ENCODE assay signal across 13 cellular contexts in genomic region chr17:3865166-3865565, GRCh38. TPM values are rescaled to one million over a fixed set of nuclear protein-coding genes. Genes with fewer than 3 reads are reported as not detected.
DNase-seq lines count a peak whose midpoint lies in the region; ATAC-seq, FAIRE-seq and TF ChIP-seq lines count a peak whose summit lies in the region.
"Had no signal": no experiment of that assay in that cellular context is flagged by ENCODE, and none has a peak within 500 bp of the region (broad histone marks: within the 10 kb centered on the region; RNA-seq: fewer than 3 reads in every experiment).

No MANE protein-coding gene starts in this region.

- H3K36me3 ChIP-seq in lung (ENCODE audit: control insufficient read depth in 2 of 2, insufficient read depth in 2 of 2, low read length in 2 of 2): peaks cover 0 to 19% of the 10 kb centered on the region in 2 donors
- peaks cover 30% of the 10 kb centered on the region for H3K36me3 ChIP-seq in suprapubic skin

- no peak overlapping the region for H3K4me3 Mint-ChIP-seq in brain
- H3K4me3 Mint-ChIP-seq in activated CD8-positive, alpha-beta memory T cell treated with anti-CD3 and anti-CD28 coated beads, Interleukin-2, amount 10 ng/mL, durations not matched to agents 7 days and 5 days: no peak overlapping the region
- H3K4me3 Mint-ChIP-seq: dendritic cell treated with granulocyte-macrophage colony-stimulating factor and Interleukin-4, amounts not matched to agents 40 ng/mL and 50 ng/mL, for 4 days; T-helper 2 cell treated with Interferon-gamma antibody and Interleukin-4, amounts not matched to agents 5 μg/mL and 100 μg/mL, for 36 hours had no signal

- H3K4me1 ChIP-seq in A549: peaks cover 9% of the 10 kb centered on the region; the same call in 2 of the 3 replicates
- H3K4me1 ChIP-seq in lung (ENCODE audit: control insufficient read depth in 2 of 2, insufficient read depth in 2 of 2, low read length in 2 of 2): no peaks in the 10 kb centered on the region
- no peaks in the 10 kb centered on the region for H3K4me1 ChIP-seq in suprapubic skin
- H3K4me1 ChIP-seq: foreskin keratinocyte had no signal

- TF ChIP-seq RAD21 in A549 (conservative IDR thresholded peaks at IDR 0.05 in 1 of 2, IDR thresholded peaks at IDR 0.05 in 1 of 2): no peak

- WGBS in A549 (ENCODE audit: missing lambda C conversion rate): 60% methylated on average over 8 of the region's 8 CpGs
- WGBS in lung, 2 donors: 64 to 74% methylated on average over 8 of the region's 8 CpGs
- WGBS in suprapubic skin: 53% methylated on average over 4 of the region's 8 CpGs

- no peak for FAIRE-seq in A549 (lab: Jason Lieb, UNC)
- FAIRE-seq: keratinocyte had no signal

- no peak overlapping the region for H3K4me3 ChIP-seq in A549
- H3K4me3 ChIP-seq in lung: no peak overlapping the region
- no peak overlapping the region for H3K4me3 ChIP-seq in suprapubic skin

- TF ChIP-seq POLR2A in A549 (IDR thresholded peaks at IDR 0.05; ENCODE audit: low read length) (no peak), suprapubic skin (IDR thresholded peaks at IDR 0.05) (no peak)

- H3K27me3 ChIP-seq in lung (ENCODE audit: control insufficient read depth, insufficient read depth) (no peaks in the 10 kb centered on the region), suprapubic skin (no peaks in the 10 kb centered on the region)
- H3K27me3 ChIP-seq: foreskin keratinocyte had no signal

- peak overlapping the region in 4 of 5 experiments; percentile 44 to 91 (median 72) for H3K27ac Mint-ChIP-seq in brain
- no peak overlapping the region for H3K27ac Mint-ChIP-seq in activated CD8-positive, alpha-beta memory T cell treated with anti-CD3 and anti-CD28 coated beads, Interleukin-2, amount 10 ng/mL, durations not matched to agents 7 days and 5 days
- H3K27ac Mint-ChIP-seq: dendritic cell treated with granulocyte-macrophage colony-stimulating factor and Interleukin-4, amounts not matched to agents 40 ng/mL and 50 ng/mL, for 4 days; T-helper 2 cell treated with Interferon-gamma antibody and Interleukin-4, amounts not matched to agents 5 μg/mL and 100 μg/mL, for 36 hours had no signal

- CTCF ChIA-PET in A549 (lab: Yijun Ruan, JAX): interaction anchor here (0.5 to 12.9 kb wide), 20 partner anchors 8 to 343 kb away, joined by 3 to 224 read pairs (median 8); partner anchors contain the start of genes NCBP3 and P2RX1
- CTCF ChIA-PET in activated CD8-positive, alpha-beta memory T cell treated with anti-CD3 and anti-CD28 coated beads, Interleukin-2, amount 10 ng/mL, durations not matched to agents 7 days and 5 days (lab: Charles Lee): interaction anchor here (1.0 to 2.7 kb wide), 8 partner anchors 9 to 209 kb away, joined by 3 to 18 read pairs (median 6); partner anchors contain the start of genes CAMKK1 and NCBP3

- no peak overlapping the region for H3K4me2 ChIP-seq in A549

- peaks cover 0 to 2% (median 0%) of the 10 kb centered on the region in 5 experiments for H3K9me3 Mint-ChIP-seq in brain
- H3K9me3 Mint-ChIP-seq in activated CD8-positive, alpha-beta memory T cell treated with anti-CD3 and anti-CD28 coated beads, Interleukin-2, amount 10 ng/mL, durations not matched to agents 7 days and 5 days (ENCODE audit: low read depth): no peaks in the 10 kb centered on the region
- H3K9me3 Mint-ChIP-seq: activated naive CD4-positive, alpha-beta T cell treated with anti-CD3 and anti-CD28 coated beads, Interleukin-2, amount 50 U/mL, for 72 hours; dendritic cell treated with granulocyte-macrophage colony-stimulating factor and Interleukin-4, amounts not matched to agents 40 ng/mL and 50 ng/mL, for 4 days; T-helper 2 cell treated with Interferon-gamma antibody and Interleukin-4, amounts not matched to agents 5 μg/mL and 100 μg/mL, for 36 hours had no signal

- peaks cover 12% of the 10 kb centered on the region for H3K4me1 Mint-ChIP-seq in brain
- H3K4me1 Mint-ChIP-seq in activated CD8-positive, alpha-beta memory T cell treated with anti-CD3 and anti-CD28 coated beads, Interleukin-2, amount 10 ng/mL, durations not matched to agents 7 days and 5 days: no peaks in the 10 kb centered on the region

- peak; percentile 42 to 57 for ATAC-seq in A549
- peak; percentile 44 for ATAC-seq in lung (ENCODE audit: insufficient read depth, low FRiP score)
- ATAC-seq in activated CD8-positive, alpha-beta memory T cell treated with anti-CD3 and anti-CD28 coated beads, Interleukin-2, amount 10 ng/mL, durations not matched to agents 7 days and 5 days: no peak
- no peak for ATAC-seq in HG03025 (IDR thresholded peaks at IDR 0.05; ENCODE audit: low FRiP score, unreplicated experiment)
- ATAC-seq: activated naive CD4-positive, alpha-beta T cell treated with anti-CD3 and anti-CD28 coated beads, Interleukin-2, amount 50 U/mL, for 72 hours; foreskin keratinocyte had no signal

- DNase-seq in A549 (ENCODE audit: low read depth in 1 of 2, low spot score in 1 of 2) (no peak), HK-2 (ENCODE audit: unreplicated experiment) (peak; percentile 58), lung (ENCODE audit: low spot score) (peak; percentile 69), HuH-7.5 (ENCODE audit: low spot score) (no peak), suprapubic skin (ENCODE audit: low spot score in 2 of 2) (no peak)
- no peak for DNase-seq in activated CD8-positive, alpha-beta memory T cell treated with anti-CD3 and anti-CD28 coated beads, Interleukin-2, amount 10 ng/mL, durations not matched to agents 7 days and 5 days
- DNase-seq: foreskin keratinocyte had no signal

- no peak for TF ChIP-seq EP300 in A549 (IDR thresholded peaks at IDR 0.05)
- TF ChIP-seq EP300 in suprapubic skin (IDR thresholded peaks at IDR 0.05): no peak

- TF ChIP-seq CTCF in A549 (IDR thresholded peaks at IDR 0.05) (no peak), brain (conservative IDR thresholded peaks at IDR 0.05) (no peak), lung (IDR thresholded peaks at IDR 0.05; ENCODE audit: control extremely low read depth, extremely low read depth) (no peak), suprapubic skin (IDR thresholded peaks at IDR 0.05) (no peak)

- peaks cover 18% of the 10 kb centered on the region for H3K36me3 Mint-ChIP-seq in brain
- no peaks in the 10 kb centered on the region for H3K36me3 Mint-ChIP-seq in activated CD8-positive, alpha-beta memory T cell treated with anti-CD3 and anti-CD28 coated beads, Interleukin-2, amount 10 ng/mL, durations not matched to agents 7 days and 5 days
- H3K36me3 Mint-ChIP-seq: activated naive CD4-positive, alpha-beta T cell treated with anti-CD3 and anti-CD28 coated beads, Interleukin-2, amount 50 U/mL, for 72 hours had no signal

- H3K9me3 ChIP-seq in A549 (no peaks in the 10 kb centered on the region), lung (ENCODE audit: control insufficient read depth in 2 of 2, insufficient read depth in 1 of 2, low read length in 1 of 2) (no peaks in the 10 kb centered on the region), suprapubic skin (no peaks in the 10 kb centered on the region)

- H3K27me3 Mint-ChIP-seq in brain: no peaks in the 10 kb centered on the region
- H3K27me3 Mint-ChIP-seq in activated CD8-positive, alpha-beta memory T cell treated with anti-CD3 and anti-CD28 coated beads, Interleukin-2, amount 10 ng/mL, durations not matched to agents 7 days and 5 days: no peaks in the 10 kb centered on the region
- H3K27me3 Mint-ChIP-seq: dendritic cell treated with granulocyte-macrophage colony-stimulating factor and Interleukin-4, amounts not matched to agents 40 ng/mL and 50 ng/mL, for 4 days had no signal

- POLR2A ChIA-PET in A549 (lab: Yijun Ruan, JAX): no interaction called here

- peak overlapping the region in 1 of 2 experiments; percentile 36; a peak in 3 of 6 replicates for H3K27ac ChIP-seq in A549
- H3K27ac ChIP-seq in lung (ENCODE audit: low read depth in 1 of 2, low read length in 1 of 2): no peak overlapping the region
- no peak overlapping the region for H3K27ac ChIP-seq in suprapubic skin
- H3K27ac ChIP-seq: foreskin keratinocyte had no signal

TF ChIP-seq in A549, 52 proteins besides CTCF, POLR2A, EP300 and RAD21 (continues in another document):
- TF ChIP-seq MAFK (IDR thresholded peaks at IDR 0.05; ENCODE audit: partially characterized antibody): peak; percentile 98

RNA-seq across cellular contexts. Expression of gene NCBP3, which starts 19.1 kb away (rescaled TPM):
- polyA plus RNA-seq in A549 (2011; rRNA removed) (27.7 and 32.7 TPM in 2 replicates), A549 (2017; fragmentation: RNase III; extraction: RNeasy Plus Mini Kit Qiagen cat#74134 plus additional on column Dnase treatment) (36.2 to 37.0 TPM (median 36.6 TPM) in 3 replicates), brain (ENCODE audit: insufficient read depth, low read depth, low replicate concordance) (30.7 TPM), lung (10 to 100 TPM; 15.9 to 17.8 TPM)
- polyA plus RNA-seq in A549 (2012; cell fraction: cytosol; rRNA removed): 10.2 and 14.4 TPM in 2 replicates
- polyA plus RNA-seq in A549 (2012; cell fraction: nucleus; rRNA removed): 10.1 and 19.4 TPM in 2 replicates
- polyA minus RNA-seq in A549 (2011; rRNA and poly(A)+ RNA removed): 14.9 and 17.6 TPM in 2 replicates
- total RNA-seq in lung (10 to 100 TPM; 34.3 to 49.4 TPM), suprapubic skin (10 to 100 TPM; 15.4 to 41.8 (median 26.1) TPM)
- 10 to 100 TPM; 46.3 to 48.7 TPM for total RNA-seq in activated CD8-positive, alpha-beta memory T cell treated with anti-CD3 and anti-CD28 coated beads, Interleukin-2, amount 10 ng/mL, durations not matched to agents 7 days and 5 days

RNA-seq across cellular contexts. Expression of gene CAMKK1, which starts 27.7 kb away (rescaled TPM):
- polyA plus RNA-seq in A549 (2011; rRNA removed): 6.9 and 7.7 TPM in 2 replicates
- polyA plus RNA-seq in A549 (2012; cell fraction: cytosol; rRNA removed): 17.0 and 21.1 TPM in 2 replicates
- polyA plus RNA-seq in A549 (2012; cell fraction: nucleus; rRNA removed): 44.0 and 47.1 TPM in 2 replicates
- polyA plus RNA-seq in A549 (2017; fragmentation: RNase III; extraction: RNeasy Plus Mini Kit Qiagen cat#74134 plus additional on column Dnase treatment): 12.6 to 15.3 TPM (median 14.8 TPM) in 3 replicates
- 10.2 and 11.8 TPM in 2 replicates for polyA minus RNA-seq in A549 (2011; rRNA and poly(A)+ RNA removed)
- polyA plus RNA-seq in brain (ENCODE audit: insufficient read depth, low read depth, low replicate concordance): 21.9 TPM
- total RNA-seq in lung: 10 to 100 TPM in 1 of 2 donors, 1 to 10 TPM in 1; 3.8 to 14.9 TPM
- 10 to 100 TPM in 1 of 2 donors, 1 to 10 TPM in 1; 7.9 to 11.0 TPM for polyA plus RNA-seq in lung
- 1 to 10 TPM; 1.8 TPM for total RNA-seq in activated CD8-positive, alpha-beta memory T cell treated with anti-CD3 and anti-CD28 coated beads, Interleukin-2, amount 10 ng/mL, durations not matched to agents 7 days and 5 days
- 10 to 100 TPM; 10.8 to 17.3 (median 12.9) TPM for total RNA-seq in suprapubic skin

RNA-seq across cellular contexts. Expression of gene P2RX1, which starts 51.1 kb away (rescaled TPM):
- polyA plus RNA-seq in A549 (2011; rRNA removed): 0.03 and 0.05 TPM in 2 replicates
- polyA plus RNA-seq in A549 (2012; cell fraction: cytosol; rRNA removed): 0.03 and 0.04 TPM in 2 replicates
- polyA plus RNA-seq in A549 (2012; cell fraction: nucleus; rRNA removed): 0.17 and 0.37 TPM in 2 replicates
- polyA plus RNA-seq in A549 (2017; fragmentation: RNase III; extraction: RNeasy Plus Mini Kit Qiagen cat#74134 plus additional on column Dnase treatment): 0.09 to 0.13 TPM in 2 of 3 replicates, not detected in the other
- 0.10 and 0.21 TPM in 2 replicates for polyA minus RNA-seq in A549 (2011; rRNA and poly(A)+ RNA removed)
- polyA plus RNA-seq in brain (ENCODE audit: insufficient read depth, low read depth, low replicate concordance): not detected
- 10 to 100 TPM in 1 of 2 donors, 1 to 10 TPM in 1; 4.6 to 16.4 TPM for total RNA-seq in lung
- 10 to 100 TPM in 1 of 2 donors, 1 to 10 TPM in 1; 7.0 to 14.0 TPM for polyA plus RNA-seq in lung
- total RNA-seq in activated CD8-positive, alpha-beta memory T cell treated with anti-CD3 and anti-CD28 coated beads, Interleukin-2, amount 10 ng/mL, durations not matched to agents 7 days and 5 days: under 1 TPM; 0.58 to 0.61 TPM
- 1 to 10 TPM in 2 of 4 donors, under 1 TPM in 2; 0.25 to 2.6 (median 1.2) TPM for total RNA-seq in suprapubic skin
- total RNA-seq: foreskin keratinocyte had no signal
- polyA plus RNA-seq: foreskin keratinocyte, keratinocyte had no signal

Comparison
In these comparisons a context has a peak if more than half of its experiments do, and no peak if none do; other contexts are left out.
1. ATAC-seq: peak in A549 (2 of 2) and lung (single experiment); none in activated CD8-positive, alpha-beta memory T cell treated with anti-CD3 and anti-CD28 coated beads, Interleukin-2, amount 10 ng/mL, durations not matched to agents 7 days and 5 days (single experiment) and HG03025 (single experiment).
2. DNase-seq: peak in HK-2 (single experiment) and lung (single experiment); none in A549 (0 of 2), activated CD8-positive, alpha-beta memory T cell treated with anti-CD3 and anti-CD28 coated beads, Interleukin-2, amount 10 ng/mL, durations not matched to agents 7 days and 5 days (single experiment), HuH-7.5 (single experiment) and suprapubic skin (0 of 2).